Comparison of ENCODE assay signal across 8 cellular contexts in genomic region chr19:48795055-48795854, GRCh38.
DNase-seq lines count a peak whose midpoint lies in the region; ATAC-seq lines count a peak whose summit lies in the region.

No MANE protein-coding gene starts in this region.

- H3K27ac ChIP-seq in cingulate gyrus (ENCODE audit: low read depth, low read length) = peak overlapping the region; percentile 96
- peak overlapping the region; percentile 85 for H3K27ac ChIP-seq in layer of hippocampus (ENCODE audit: low read depth, low read length)

- ATAC-seq in GM19023 (IDR thresholded peaks at IDR 0.05; ENCODE audit: unreplicated experiment) = peak; percentile 69
- ATAC-seq in HG03354 (IDR thresholded peaks at IDR 0.05; ENCODE audit: poor library complexity, severe bottlenecking, unreplicated experiment) = peak; percentile 89

- DNase-seq in AG08396 (ENCODE audit: low spot score) = peak; percentile 92
- DNase-seq in NCI-H510A treated with DMSO at 0.1 percent for 48 hours (lab: John Stamatoyannopoulos, UW) = peak; percentile 96
- peak; percentile 80 to 81 for DNase-seq in activated CD4-positive, alpha-beta T cell treated with anti-CD3 and anti-CD28 coated beads for 4 hours
- DNase-seq in stimulated activated CD4-positive, alpha-beta T cell treated with anti-CD3 and anti-CD28 coated beads, Interleukin-1b, Interleukin-23, amount 100 ng/mL, for 1 hour (ENCODE audit: low read depth in 2 of 2) = peak; percentile 57 to 77

- no peaks in the 10 kb centered on the region for H3K27me3 ChIP-seq in layer of hippocampus (ENCODE audit: control insufficient read depth, insufficient read depth, low read length)

Comparison
In these comparisons a context has a peak if more than half of its experiments do, and no peak if none do; other contexts are left out.
1. Peak in every context shown above with its lines: DNase-seq, ATAC-seq and H3K27ac ChIP-seq.